8 cellular contexts compared by ENCODE assay signal in the genomic region with DNA sequence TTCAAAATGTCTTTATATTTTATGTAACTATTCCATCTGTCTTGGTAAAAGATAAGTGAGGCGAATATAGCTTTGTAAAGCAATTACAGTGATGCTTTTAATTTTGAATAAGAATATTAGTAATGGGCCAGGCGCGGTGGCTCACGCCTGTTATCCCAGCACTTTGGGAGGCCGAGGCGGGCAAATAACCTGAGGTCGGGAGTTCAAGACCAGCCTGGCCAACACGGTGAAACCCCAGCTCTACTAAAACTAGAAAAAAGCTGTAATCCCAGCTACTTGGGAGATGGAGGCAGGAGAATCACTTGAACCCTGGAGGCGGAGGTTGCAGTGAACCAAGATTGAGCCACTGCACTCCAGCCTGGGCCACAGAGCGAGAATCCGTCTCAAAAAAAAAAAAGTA. TPM values are rescaled to one million over a fixed set of nuclear protein-coding genes. Genes with fewer than 3 reads are reported as not detected.
DNase-seq lines count a peak whose midpoint lies in the region; ATAC-seq and TF ChIP-seq lines count a peak whose summit lies in the region.
"Not testable (repeated sequence)": the region's sequence is repeated elsewhere in the genome, so short reads cannot be mapped to it uniquely, and the experiment has no call there.

No MANE protein-coding gene starts in this region.

- not testable (repeated sequence) for BruUV-seq in Caco-2 (replicated peaks; lab: Mats Ljungman, UMichigan)

- H3K9me3 Mint-ChIP-seq in Caco-2 (ENCODE audit: unreplicated experiment); activated CD4-positive, alpha-beta T cell treated with anti-CD3 and anti-CD28 coated beads for 36 hours (ENCODE audit: low read depth); memory B cell: not testable (repeated sequence)

- not testable (repeated sequence) for H3K27me3 Mint-ChIP-seq in Caco-2 (ENCODE audit: insufficient read depth, unreplicated experiment); activated CD4-positive, alpha-beta T cell treated with anti-CD3 and anti-CD28 coated beads for 36 hours; memory B cell

- H3K9ac ChIP-seq in rectal smooth muscle tissue (ENCODE audit: low read length), result not testable (repeated sequence)

- TF ChIP-seq CTCF in Caco-2 (IDR thresholded peaks at IDR 0.05; ENCODE audit: insufficient read depth in 1 of 2, low read depth in 1 of 2, low read length in 1 of 2, severe bottlenecking in 1 of 2, unreplicated experiment in 1 of 2); LNCaP clone FGC (IDR thresholded peaks at IDR 0.05; ENCODE audit: control insufficient read depth, extremely low read depth, insufficient read depth); brain microvascular endothelial cell (IDR thresholded peaks at IDR 0.05; ENCODE audit: low read depth, low read length, missing control alignments); fibroblast of mammary gland (conservative IDR thresholded peaks at IDR 0.05; ENCODE audit: control insufficient read depth, insufficient read depth, low read depth, low read length); upper lobe of right lung (IDR thresholded peaks at IDR 0.05): not testable (repeated sequence)

- in situ Hi-C loops in brain microvascular endothelial cell (cut with HindIII; ENCODE audit: low pct_ligation_motif_present, low sequenced_read_pairs), result not testable (repeated sequence)

- H3K9me3 ChIP-seq in Caco-2, upper lobe of right lung: not testable (repeated sequence)

- H3K36me3 Mint-ChIP-seq in Caco-2 (ENCODE audit: insufficient read depth, unreplicated experiment); activated CD4-positive, alpha-beta T cell treated with anti-CD3 and anti-CD28 coated beads for 36 hours (ENCODE audit: low read depth); memory B cell: not testable (repeated sequence)

- POLR2A ChIA-PET in Caco-2 (lab: Charles Lee), result interaction anchor here (0.7 to 1.9 kb wide), 2 partner anchors 21 to 67 kb away, joined by 3 to 9 read pairs; partner anchors contain the start of gene RAB21
- POLR2A ChIA-PET in activated CD4-positive, alpha-beta T cell treated with anti-CD3 and anti-CD28 coated beads for 36 hours (lab: Charles Lee), result interaction anchor here (0.8 to 4.4 kb wide), 4 partner anchors 24 to 966 kb away, joined by 3 to 55 read pairs (median 4); partner anchors contain the start of genes RAB21, THAP2 and ZFC3H1

- H3K27ac ChIP-seq in brain microvascular endothelial cell; rectal smooth muscle tissue (ENCODE audit: low read depth, low read length); upper lobe of right lung: not testable (repeated sequence)

- peak overlapping the region; percentile 46; the same call in 1 of the 2 replicates for H3K4me3 ChIP-seq in Caco-2 (ENCODE audit: low read depth, low read length)
- peak overlapping the region; percentile 72 for H3K4me3 ChIP-seq in LNCaP clone FGC (ENCODE audit: low read depth, low read length)
- H3K4me3 ChIP-seq in brain microvascular endothelial cell (ENCODE audit: low read depth, low read length), result peak overlapping the region; percentile 84
- H3K4me3 ChIP-seq in fibroblast of mammary gland (ENCODE audit: control insufficient read depth, low read depth, low read length), result peak overlapping the region; percentile 67
- H3K4me3 ChIP-seq in rectal smooth muscle tissue (ENCODE audit: low read length), result peak overlapping the region; percentile 87
- peak overlapping the region; percentile 63 for H3K4me3 ChIP-seq in upper lobe of right lung

- not testable (repeated sequence) for H3K27ac Mint-ChIP-seq in Caco-2 (ENCODE audit: unreplicated experiment); activated CD4-positive, alpha-beta T cell treated with anti-CD3 and anti-CD28 coated beads for 36 hours
- H3K27ac Mint-ChIP-seq in memory B cell, result peak overlapping the region; percentile 94

- not testable (repeated sequence) for H3K4me1 Mint-ChIP-seq in Caco-2 (ENCODE audit: low read depth, unreplicated experiment)
- peaks cover 17% of the 10 kb centered on the region for H3K4me1 Mint-ChIP-seq in activated CD4-positive, alpha-beta T cell treated with anti-CD3 and anti-CD28 coated beads for 36 hours
- peaks cover 15% of the 10 kb centered on the region for H3K4me1 Mint-ChIP-seq in memory B cell

- H3K4me3 Mint-ChIP-seq in Caco-2 (ENCODE audit: unreplicated experiment), result peak overlapping the region; percentile 97
- H3K4me3 Mint-ChIP-seq in activated CD4-positive, alpha-beta T cell treated with anti-CD3 and anti-CD28 coated beads for 36 hours, result peak overlapping the region; percentile 87
- peak overlapping the region; percentile 93 for H3K4me3 Mint-ChIP-seq in memory B cell

- H3K4me1 ChIP-seq in Caco-2; rectal smooth muscle tissue (ENCODE audit: control insufficient read depth, insufficient read depth, low read length): not testable (repeated sequence)
- peaks cover 10% of the 10 kb centered on the region for H3K4me1 ChIP-seq in upper lobe of right lung

- intact Hi-C loops in Caco-2 (cut with micrococcal nuclease; ENCODE audit: unreplicated experiment), result loop anchor here (2.0 kb wide), 2 partner anchors 24 to 48 kb away; no protein-coding TSS in a partner anchor
- intact Hi-C loops in activated CD4-positive, alpha-beta T cell treated with anti-CD3 and anti-CD28 coated beads for 36 hours (cut with DNase I, micrococcal nuclease), result loop anchor here in 1 of 2 experiments (2.0 to 5.0 kb wide), 2 partner anchors 46 to 1320 kb away; partner anchors contain the start of gene KCNMB4
- intact Hi-C loops in upper lobe of right lung (cut with DNase I), result not testable (repeated sequence)

- H3K27me3 ChIP-seq in Caco-2 (replicated peaks; ENCODE audit: control insufficient read depth, insufficient read depth, low read length); brain microvascular endothelial cell (replicated peaks); rectal smooth muscle tissue (ENCODE audit: control insufficient read depth, insufficient read depth, low read length); upper lobe of right lung: not testable (repeated sequence)

- not testable (repeated sequence) for ATAC-seq in activated CD4-positive, alpha-beta T cell treated with anti-CD3 and anti-CD28 coated beads for 36 hours; memory B cell (ENCODE audit: low read depth); upper lobe of right lung

- CTCF ChIA-PET in Caco-2 (lab: Charles Lee), result interaction anchor here (2.1 to 4.3 kb wide), 2 partner anchors 51 to 60 kb away, joined by 7 to 49 read pairs; no protein-coding TSS in a partner anchor
- CTCF ChIA-PET in activated CD4-positive, alpha-beta T cell treated with anti-CD3 and anti-CD28 coated beads for 36 hours (lab: Charles Lee), result interaction anchor here (0.5 to 4.9 kb wide), 5 partner anchors 10 to 1964 kb away, joined by 4 to 44 read pairs (median 11); partner anchors contain the start of genes THAP2 and ZFC3H1

- not testable (repeated sequence) for DNase-seq in Caco-2; LNCaP clone FGC (ENCODE audit: low read depth); activated CD4-positive, alpha-beta T cell treated with anti-CD3 and anti-CD28 coated beads for 36 hours; brain microvascular endothelial cell; fibroblast of mammary gland (ENCODE audit: low read depth); memory B cell (ENCODE audit: low spot score in 2 of 2); upper lobe of right lung

- not testable (repeated sequence) for H3K36me3 ChIP-seq in Caco-2 (ENCODE audit: control insufficient read depth, insufficient read depth, low read length); brain microvascular endothelial cell (replicated peaks); rectal smooth muscle tissue (ENCODE audit: control insufficient read depth, insufficient read depth, low read length); upper lobe of right lung

RNA-seq across cellular contexts. Expression of gene TMEM19, which starts 1.3 kb away (rescaled TPM):
- total RNA-seq in Caco-2 (2022), result 17.8 and 24.2 TPM in 2 replicates
- 10 to 100 TPM in 1 of 2 experiments, 1 to 10 TPM in 1; 6.1 to 12.9 TPM for total RNA-seq in activated CD4-positive, alpha-beta T cell treated with anti-CD3 and anti-CD28 coated beads for 36 hours
- total RNA-seq in upper lobe of right lung, result 39.7 TPM

RNA-seq across cellular contexts. Expression of gene THAP2, which starts 23.1 kb away (rescaled TPM):
- total RNA-seq in Caco-2 (2022) (2.7 and 4.6 TPM in 2 replicates), upper lobe of right lung (4.9 TPM)
- 10 to 100 TPM in 1 of 2 experiments, 1 to 10 TPM in 1; 8.7 to 11.8 TPM for total RNA-seq in activated CD4-positive, alpha-beta T cell treated with anti-CD3 and anti-CD28 coated beads for 36 hours

RNA-seq across cellular contexts. Expression of gene ZFC3H1, which starts 23.5 kb away (rescaled TPM):
- total RNA-seq in Caco-2 (2022) (48.7 and 50.7 TPM in 2 replicates), upper lobe of right lung (44.8 TPM)
- 10 to 100 TPM; 57.1 to 71.5 TPM for total RNA-seq in activated CD4-positive, alpha-beta T cell treated with anti-CD3 and anti-CD28 coated beads for 36 hours
